8 cellular contexts compared by ENCODE assay signal in genomic region chr3:26712211-26713026, GRCh38.
DNase-seq lines count a peak whose midpoint lies in the region; ATAC-seq and TF ChIP-seq lines count a peak whose summit lies in the region.

No MANE protein-coding gene starts in this region.

- H3K36me3 ChIP-seq in body of pancreas (replicated peaks in 1 of 2; ENCODE audit: insufficient read depth in 1 of 2, low read depth in 2 of 2): no peaks in the 10 kb centered on the region

- H3K27me3 Mint-ChIP-seq in activated naive CD8-positive, alpha-beta T cell treated with anti-CD3 and anti-CD28 coated beads, Interleukin-2, amount 50 U/mL, for 24 hours: no peaks in the 10 kb centered on the region

- no peaks in the 10 kb centered on the region for H3K27me3 ChIP-seq in body of pancreas

- peak; percentile 9 to 72 (median 68) for TF ChIP-seq CTCF in body of pancreas (IDR thresholded peaks at IDR 0.05)

- intact Hi-C loops in body of pancreas (cut with DNase I): no loop called here

- WGBS in body of pancreas, 2 donors: 34 to 38% methylated on average over 5 of the region's 5 CpGs

- no peak overlapping the region for H3K4me3 Mint-ChIP-seq in activated naive CD8-positive, alpha-beta T cell treated with anti-CD3 and anti-CD28 coated beads, Interleukin-2, amount 50 U/mL, for 24 hours

- TF ChIP-seq POLR2A in GM18505 (IDR thresholded peaks at IDR 0.05; ENCODE audit: borderline replicate concordance, extremely low read depth, insufficient read depth, insufficient read length) (no peak), body of pancreas (IDR thresholded peaks at IDR 0.05) (no peak)

- H3K27ac Mint-ChIP-seq in activated naive CD8-positive, alpha-beta T cell treated with anti-CD3 and anti-CD28 coated beads, Interleukin-2, amount 50 U/mL, for 24 hours: no peak overlapping the region

- no peak overlapping the region for H3K4me3 ChIP-seq in body of pancreas

- no peaks in the 10 kb centered on the region for H3K9me3 Mint-ChIP-seq in activated naive CD8-positive, alpha-beta T cell treated with anti-CD3 and anti-CD28 coated beads, Interleukin-2, amount 50 U/mL, for 24 hours

- H3K36me3 Mint-ChIP-seq in activated naive CD8-positive, alpha-beta T cell treated with anti-CD3 and anti-CD28 coated beads, Interleukin-2, amount 50 U/mL, for 24 hours (ENCODE audit: low read depth): no peaks in the 10 kb centered on the region

- H3K4me1 ChIP-seq in body of pancreas: no peaks in the 10 kb centered on the region

- H3K4me1 Mint-ChIP-seq in activated naive CD8-positive, alpha-beta T cell treated with anti-CD3 and anti-CD28 coated beads, Interleukin-2, amount 50 U/mL, for 24 hours: no peaks in the 10 kb centered on the region

- peak; percentile 20 for DNase-seq in AG20443 (ENCODE audit: low spot score)
- DNase-seq in NCI-H1930 (lab: John Stamatoyannopoulos, UW): peak; percentile 1 to 25
- peak in 1 of 4 donors; percentile 13 for DNase-seq in body of pancreas
- DNase-seq in kidney glomerular epithelial cell (lab: John Stamatoyannopoulos, UW): peak; percentile 42
- no peak for DNase-seq in activated naive CD8-positive, alpha-beta T cell treated with anti-CD3 and anti-CD28 coated beads, Interleukin-2, amount 50 U/mL, for 24 hours

- H3K9me3 ChIP-seq in body of pancreas: no peaks in the 10 kb centered on the region

- H3K27ac ChIP-seq in body of pancreas: no peak overlapping the region

- peak; percentile 80 for ATAC-seq in GM18505 (IDR thresholded peaks at IDR 0.05; ENCODE audit: unreplicated experiment)
- ATAC-seq in HG02870 (IDR thresholded peaks at IDR 0.05; ENCODE audit: unreplicated experiment): peak; percentile 91
- ATAC-seq in body of pancreas: peak; percentile 71
- no peak for ATAC-seq in HG03521 (IDR thresholded peaks at IDR 0.05; ENCODE audit: unreplicated experiment)
- ATAC-seq in activated naive CD8-positive, alpha-beta T cell treated with anti-CD3 and anti-CD28 coated beads, Interleukin-2, amount 50 U/mL, for 24 hours: no peak

Comparison
In these comparisons a context has a peak if more than half of its experiments do, and no peak if none do; other contexts are left out.
1. ATAC-seq: peak in GM18505 (single experiment), HG02870 (single experiment) and body of pancreas (single experiment); none in HG03521 (single experiment) and activated naive CD8-positive, alpha-beta T cell treated with anti-CD3 and anti-CD28 coated beads, Interleukin-2, amount 50 U/mL, for 24 hours (single experiment).